In genomic region chr5:93395891-93396465, GRCh38 we compare ENCODE assay signal across 1 cellular context.
TF ChIP-seq lines count a peak whose summit lies in the region.

No MANE protein-coding gene starts in this region.

TF ChIP-seq in IMR-90, 13 proteins besides CTCF, POLR2A, EP300 and RAD21:
- peak; percentile 95 for TF ChIP-seq CEBPB (IDR thresholded peaks at IDR 0.05; ENCODE audit: low read depth, low read length)
- no peak for TF ChIP-seq CHD1 (IDR thresholded peaks at IDR 0.05; ENCODE audit: low read depth, low read length)
- no peak for TF ChIP-seq MAFK (IDR thresholded peaks at IDR 0.05; ENCODE audit: low read depth, low read length)
- TF ChIP-seq ELK1 (IDR thresholded peaks at IDR 0.05; ENCODE audit: borderline replicate concordance, low read depth, low read length), result no peak
TF ChIP-seq in IMR-90: peak in this region for 1.
